ENCODE assay signal across 17 cellular contexts in the genomic region with DNA sequence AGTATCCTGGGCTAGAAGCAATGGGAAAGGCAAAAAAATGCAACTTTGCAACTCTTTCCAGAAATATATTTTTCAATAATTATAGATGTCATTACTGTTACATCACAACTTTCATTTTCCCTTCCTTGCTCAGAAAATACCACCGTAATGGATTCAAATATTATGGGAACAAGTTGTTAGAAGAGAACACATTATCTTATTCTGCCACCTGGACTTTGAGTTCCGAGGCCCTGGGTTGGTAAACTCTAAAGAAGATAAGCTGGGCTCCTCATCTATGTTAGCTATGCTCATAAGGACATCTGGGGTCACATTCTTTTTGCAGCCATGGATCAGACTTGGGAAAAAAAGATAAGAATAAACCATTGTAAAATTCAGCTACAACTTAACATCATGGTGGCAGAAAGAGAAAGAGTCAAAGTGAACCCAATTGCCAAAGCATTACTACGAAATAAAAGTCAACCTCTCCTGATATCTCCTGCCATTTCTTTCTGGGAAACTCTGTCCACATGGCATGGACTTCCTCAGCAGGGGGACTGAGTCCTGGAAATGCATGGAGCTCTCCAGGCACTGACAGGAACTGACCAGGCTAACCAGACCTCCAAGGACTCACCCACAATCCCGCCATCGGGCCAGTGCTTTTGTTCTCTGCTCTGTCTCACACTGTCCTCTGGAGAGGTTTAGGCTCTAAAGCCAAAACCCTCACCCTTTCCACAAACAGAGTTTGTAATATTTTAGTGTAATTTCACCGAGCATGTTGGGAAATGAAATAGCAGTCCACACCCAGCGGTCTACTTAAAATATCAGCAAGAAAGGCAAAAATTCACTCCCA.
DNase-seq lines count a peak whose midpoint lies in the region; ATAC-seq, FAIRE-seq and TF ChIP-seq lines count a peak whose summit lies in the region.
"Had no signal": no experiment of that assay in that cellular context is flagged by ENCODE, and none has a peak within 500 bp of the region (broad histone marks: within the 10 kb centered on the region; RNA-seq: fewer than 3 reads in every experiment).

No MANE protein-coding gene starts in this region.

- in situ Hi-C loops in K562 (cut with MboI): no loop called here

- H3K4me3 ChIP-seq in K562 (no peak overlapping the region), fibroblast of the aortic adventitia (ENCODE audit: low read depth, low read length) (no peak overlapping the region)
- H3K4me3 ChIP-seq: GM23338 had no signal

- no TSS peak for BruUV-seq in K562 (replicated peaks; lab: Mats Ljungman, UMichigan)

- 5% methylated on average over 7 of the region's 7 CpGs for WGBS in K562 (ENCODE audit: insufficient coverage, low coverage, missing lambda C conversion rate)

- peaks cover 6% of the 10 kb centered on the region; the same call in 1 of the 2 replicates for H3K9me3 ChIP-seq in K562 (replicated peaks; ENCODE audit: control insufficient read depth, insufficient read depth, low read depth, low read length)

- intact Hi-C loops in K562 (cut with micrococcal nuclease) (no loop called here), posterior vena cava (cut with DNase I) (no loop called here)

- CTCF ChIA-PET in K562 (lab: Yijun Ruan, JAX; ENCODE audit: low intra/inter-chr PET ratio): no interaction called here
- CTCF ChIA-PET in activated naive CD4-positive, alpha-beta T cell treated with anti-CD3 and anti-CD28 coated beads, Interleukin-2, amount 10 ng/mL, durations not matched to agents 7 days and 5 days (lab: Charles Lee): no interaction called here

- H3K9me3 Mint-ChIP-seq in activated naive CD4-positive, alpha-beta T cell treated with anti-CD3 and anti-CD28 coated beads, Interleukin-2, amount 10 ng/mL, durations not matched to agents 7 days and 5 days: no peaks in the 10 kb centered on the region
- H3K9me3 Mint-ChIP-seq: CD4-positive, alpha-beta T cell; GM23338 had no signal

- TF ChIP-seq CTCF in K562 (IDR thresholded peaks at IDR 0.05 in 2 of 3, conservative IDR thresholded peaks at IDR 0.05 in 1 of 3; ENCODE audit: insufficient read depth in 2 of 3, low read depth in 1 of 3, low read length in 3 of 3) (no peak), fibroblast of the aortic adventitia (IDR thresholded peaks at IDR 0.05; ENCODE audit: insufficient read depth, low read length) (no peak)

- H3K27ac Mint-ChIP-seq in activated naive CD4-positive, alpha-beta T cell treated with anti-CD3 and anti-CD28 coated beads, Interleukin-2, amount 10 ng/mL, durations not matched to agents 7 days and 5 days: no peak overlapping the region
- H3K27ac Mint-ChIP-seq: B cell; CD4-positive, alpha-beta T cell; GM23338; H9; IgD-negative memory B cell had no signal

- H3K27me3 ChIP-seq in K562 (ENCODE audit: control insufficient read depth in 2 of 2, insufficient read depth in 2 of 2, low read length in 2 of 2): no peaks in the 10 kb centered on the region

- peak overlapping the region; percentile 83 for H2AFZ ChIP-seq in K562 (ENCODE audit: low read depth, low read length)
- H2AFZ ChIP-seq: GM23338 had no signal

- POLR2A ChIA-PET in K562 (lab: Yijun Ruan, JAX): interaction anchor here (0.6 to 2.1 kb wide), 13 partner anchors 12 to 933 kb away, joined by 3 to 4 read pairs (median 3); partner anchors contain the start of gene RCAN1

- H3K4me1 ChIP-seq in K562 (replicated peaks in 1 of 2; ENCODE audit: control insufficient read depth in 2 of 2, insufficient read depth in 2 of 2, low read length in 2 of 2): peaks cover 0 to 27% of the 10 kb centered on the region in 2 experiments; a peak in 2 of 5 replicates

- TF ChIP-seq EP300 in K562 (IDR thresholded peaks at IDR 0.05; ENCODE audit: low read length): peak; percentile 93

- no peaks in the 10 kb centered on the region for H3K4me1 Mint-ChIP-seq in activated naive CD4-positive, alpha-beta T cell treated with anti-CD3 and anti-CD28 coated beads, Interleukin-2, amount 10 ng/mL, durations not matched to agents 7 days and 5 days
- H3K4me1 Mint-ChIP-seq: B cell, GM23338, H9 had no signal

- FAIRE-seq in K562 (lab: Jason Lieb, UNC): peak; percentile 78
- FAIRE-seq: A204.1, GM12891 had no signal

- no peaks in the 10 kb centered on the region for H3K79me2 ChIP-seq in K562 (ENCODE audit: control insufficient read depth, insufficient read depth, low read length)

- H3K9ac ChIP-seq in K562 (ENCODE audit: insufficient read depth in 1 of 2, low read depth in 2 of 2, low read length in 2 of 2): peak overlapping the region in 1 of 2 experiments; percentile 35; a peak in 2 of 4 replicates

- ATAC-seq in K562 (peak; percentile 88), GM21423 (IDR thresholded peaks at IDR 0.05; ENCODE audit: unreplicated experiment) (no peak), HG03159 (IDR thresholded peaks at IDR 0.05; ENCODE audit: unreplicated experiment) (no peak)
- ATAC-seq: GM23338 had no signal

- H3K36me3 Mint-ChIP-seq in activated naive CD4-positive, alpha-beta T cell treated with anti-CD3 and anti-CD28 coated beads, Interleukin-2, amount 10 ng/mL, durations not matched to agents 7 days and 5 days: no peaks in the 10 kb centered on the region
- H3K36me3 Mint-ChIP-seq: IgD-negative memory B cell had no signal

- no peak for TF ChIP-seq RAD21 in K562 (CRISPR knock-in tag; conservative IDR thresholded peaks at IDR 0.05 in 1 of 2, IDR thresholded peaks at IDR 0.05 in 1 of 2)

- peak overlapping the region; percentile 57 for H3K27ac ChIP-seq in K562 (ENCODE audit: extremely low read depth, low read depth, low read length)

- peaks cover 8% of the 10 kb centered on the region for H3K27me3 Mint-ChIP-seq in activated naive CD4-positive, alpha-beta T cell treated with anti-CD3 and anti-CD28 coated beads, Interleukin-2, amount 10 ng/mL, durations not matched to agents 7 days and 5 days
- H3K27me3 Mint-ChIP-seq: CD4-positive, alpha-beta T cell had no signal

- H3K4me2 ChIP-seq in K562 (ENCODE audit: insufficient read depth, low read length): peak overlapping the region; percentile 67
- H3K4me2 ChIP-seq: GM23338 had no signal

- no peaks in the 10 kb centered on the region for H4K20me1 ChIP-seq in K562 (replicated peaks; ENCODE audit: control insufficient read depth, insufficient read depth, low read length)

- no peaks in the 10 kb centered on the region for H3K36me3 ChIP-seq in K562 (ENCODE audit: control insufficient read depth, insufficient read depth, low read length)

- peak; percentile 23 for DNase-seq in HuH-7 (ENCODE audit: low spot score)
- peak; percentile 53 to 84 (median 68) for DNase-seq in K562 (ENCODE audit: extremely low read depth in 1 of 4, low spot score in 3 of 4)
- peak; percentile 30 for DNase-seq in fibroblast of the aortic adventitia (ENCODE audit: low read depth)
- DNase-seq in posterior vena cava (ENCODE audit: low spot score): peak; percentile 80
- DNase-seq in activated naive CD4-positive, alpha-beta T cell treated with anti-CD3 and anti-CD28 coated beads, Interleukin-2, amount 10 ng/mL, durations not matched to agents 7 days and 5 days: no peak
- DNase-seq in NCI-H187 treated with DMSO at 0.1 percent for 48 hours (lab: John Stamatoyannopoulos, UW): no peak
- DNase-seq: C1 segment of cervical spinal cord; CD4-positive, alpha-beta T cell; DMS79; H9 had no signal

- no peak for TF ChIP-seq POLR2A in K562 (conservative IDR thresholded peaks at IDR 0.05)

- H3K4me3 Mint-ChIP-seq in activated naive CD4-positive, alpha-beta T cell treated with anti-CD3 and anti-CD28 coated beads, Interleukin-2, amount 10 ng/mL, durations not matched to agents 7 days and 5 days: no peak overlapping the region
- H3K4me3 Mint-ChIP-seq: B cell; CD4-positive, alpha-beta T cell; GM23338; H9; IgD-negative memory B cell had no signal

- H3K9me1 ChIP-seq in K562 (ENCODE audit: control insufficient read depth, insufficient read depth, low read length): no peaks in the 10 kb centered on the region

TF ChIP-seq in K562, 482 proteins besides CTCF, POLR2A, EP300 and RAD21 (continues in another document):
- no peak for TF ChIP-seq ZNF143 (CRISPR knock-in tag; IDR thresholded peaks at IDR 0.05)
- TF ChIP-seq POLR2AphosphoS5 (IDR thresholded peaks at IDR 0.05; ENCODE audit: control insufficient read depth, insufficient read depth, low read depth, low read length): 0 out of 2 replicates have a peak, but pooled peaks have one; percentile 49
- no peak for TF ChIP-seq E2F3 (CRISPR knock-in tag; IDR thresholded peaks at IDR 0.05)
- TF ChIP-seq CREB3 (tag; conservative IDR thresholded peaks at IDR 0.05; ENCODE audit: low read depth): 0 out of 2 replicates have a peak, but pooled peaks have one; percentile 83
- peak in 1 of 2 experiments; percentile 85; a peak in 3 of 4 replicates for TF ChIP-seq TRIM24 (IDR thresholded peaks at IDR 0.05)
- no peak for TF ChIP-seq RFX7 (CRISPR knock-in tag; IDR thresholded peaks at IDR 0.05)
- TF ChIP-seq XRCC5 (IDR thresholded peaks at IDR 0.05; ENCODE audit: low read depth, low read length): no peak
- TF ChIP-seq LARP7 (IDR thresholded peaks at IDR 0.05): no peak
- peak; percentile 78; the same call in 1 of the 2 replicates for TF ChIP-seq ZNF766 (CRISPR knock-in tag; conservative IDR thresholded peaks at IDR 0.05)
- peak; percentile 95 for TF ChIP-seq DPF2 (IDR thresholded peaks at IDR 0.05)
- peak; percentile 22; the same call in 1 of the 2 replicates for TF ChIP-seq ZNF175 (CRISPR knock-in tag; IDR thresholded peaks at IDR 0.05; ENCODE audit: low read depth)
- TF ChIP-seq, protein P1, sequence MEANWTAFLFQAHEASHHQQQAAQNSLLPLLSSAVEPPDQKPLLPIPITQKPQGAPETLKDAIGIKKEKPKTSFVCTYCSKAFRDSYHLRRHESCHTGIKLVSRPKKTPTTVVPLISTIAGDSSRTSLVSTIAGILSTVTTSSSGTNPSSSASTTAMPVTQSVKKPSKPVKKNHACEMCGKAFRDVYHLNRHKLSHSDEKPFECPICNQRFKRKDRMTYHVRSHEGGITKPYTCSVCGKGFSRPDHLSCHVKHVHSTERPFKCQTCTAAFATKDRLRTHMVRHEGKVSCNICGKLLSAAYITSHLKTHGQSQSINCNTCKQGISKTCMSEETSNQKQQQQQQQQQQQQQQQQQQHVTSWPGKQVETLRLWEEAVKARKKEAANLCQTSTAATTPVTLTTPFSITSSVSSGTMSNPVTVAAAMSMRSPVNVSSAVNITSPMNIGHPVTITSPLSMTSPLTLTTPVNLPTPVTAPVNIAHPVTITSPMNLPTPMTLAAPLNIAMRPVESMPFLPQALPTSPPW (CRISPR knock-in tag; IDR thresholded peaks at IDR 0.05): peak; percentile 27; the same call in 1 of the 2 replicates
- no peak for TF ChIP-seq MCM2 (IDR thresholded peaks at IDR 0.05; ENCODE audit: low read depth)
- TF ChIP-seq FOS (IDR thresholded peaks at IDR 0.05; ENCODE audit: extremely low read depth, insufficient read length): no peak

Comparison
In these comparisons a context has a peak if more than half of its experiments do, and no peak if none do; other contexts are left out.
1. DNase-seq: peak in HuH-7 (single experiment), K562 (4 of 4), fibroblast of the aortic adventitia (single experiment) and posterior vena cava (single experiment); none in activated naive CD4-positive, alpha-beta T cell treated with anti-CD3 and anti-CD28 coated beads, Interleukin-2, amount 10 ng/mL, durations not matched to agents 7 days and 5 days (single experiment) and NCI-H187 treated with DMSO at 0.1 percent for 48 hours (single experiment).